30 cellular contexts compared by ENCODE assay signal in genomic region chr12:120098756-120099470, GRCh38.
"Had no signal": no experiment of that assay in that cellular context is flagged by ENCODE, and none has a peak within 500 bp of the region (broad histone marks: within the 10 kb centered on the region; RNA-seq: fewer than 3 reads in every experiment).

No MANE protein-coding gene starts in this region.

- H3K4me3 Mint-ChIP-seq: activated B cell treated with CpG ODN at 0.5 μM for 24 hours; activated CD8-positive, alpha-beta T cell treated with anti-CD3 and anti-CD28 coated beads for 36 hours; activated naive CD4-positive, alpha-beta T cell treated with anti-CD3 and anti-CD28 coated beads, Interleukin-2, amount 10 ng/mL, durations not matched to agents 7 days and 5 days; activated naive CD8-positive, alpha-beta T cell treated with anti-CD3 and anti-CD28 coated beads, Interleukin-2, amount 10 ng/mL, durations not matched to agents 7 days and 5 days; activated T-cell treated with anti-CD3 and anti-CD28 coated beads, Interleukin-2, amount 50 U/mL, for 72 hours; endodermal cell; T-cell; T-helper 1 cell treated with Interleukin-12 subunit alpha and Interleukin-12 subunit beta and Interleukin-4 antibody, amounts not matched to agents 30 μg/mL and 1 μg/mL, for 36 hours; T-helper 2 cell treated with Interferon-gamma antibody and Interleukin-4, amounts not matched to agents 5 μg/mL and 100 μg/mL, for 36 hours had no signal

- H3K27me3 Mint-ChIP-seq: activated B cell treated with CpG ODN at 0.5 μM for 24 hours; activated CD8-positive, alpha-beta T cell treated with anti-CD3 and anti-CD28 coated beads for 36 hours; activated naive CD4-positive, alpha-beta T cell treated with anti-CD3 and anti-CD28 coated beads, Interleukin-2, amount 10 ng/mL, durations not matched to agents 7 days and 5 days; activated naive CD8-positive, alpha-beta T cell treated with anti-CD3 and anti-CD28 coated beads, Interleukin-2, amount 10 ng/mL, durations not matched to agents 7 days and 5 days; T-cell had no signal

- H3K27ac ChIP-seq: body of pancreas, colonic mucosa, WERI-Rb-1 had no signal

- H3K36me3 Mint-ChIP-seq: activated naive CD4-positive, alpha-beta T cell treated with anti-CD3 and anti-CD28 coated beads, Interleukin-2, amount 50 U/mL, for 72 hours had no signal

- H3K9me3 Mint-ChIP-seq: activated B cell treated with CpG ODN at 0.5 μM for 24 hours; activated CD8-positive, alpha-beta T cell treated with anti-CD3 and anti-CD28 coated beads for 36 hours; activated naive CD4-positive, alpha-beta T cell treated with anti-CD3 and anti-CD28 coated beads, Interleukin-2, amount 10 ng/mL, durations not matched to agents 7 days and 5 days; activated naive CD4-positive, alpha-beta T cell treated with anti-CD3 and anti-CD28 coated beads, Interleukin-2, amount 50 U/mL, for 72 hours; activated naive CD8-positive, alpha-beta T cell treated with anti-CD3 and anti-CD28 coated beads, Interleukin-2, amount 10 ng/mL, durations not matched to agents 7 days and 5 days; activated T-cell treated with anti-CD3 and anti-CD28 coated beads, Interleukin-2, amount 50 U/mL, for 72 hours; endodermal cell; T-cell; T-helper 1 cell treated with Interleukin-12 subunit alpha and Interleukin-12 subunit beta and Interleukin-4 antibody, amounts not matched to agents 30 μg/mL and 1 μg/mL, for 36 hours; T-helper 2 cell treated with Interferon-gamma antibody and Interleukin-4, amounts not matched to agents 5 μg/mL and 100 μg/mL, for 36 hours had no signal

- DNase-seq: activated B cell treated with CpG ODN at 0.5 μM for 24 hours; activated CD4-positive, alpha-beta T cell treated with anti-CD3 and anti-CD28 coated beads for 48 hours; activated CD4-positive, alpha-beta T cell treated with anti-CD3 and anti-CD28 coated beads, Interleukin-2, amount 50 U/mL, for 1 hour; activated CD4-positive, alpha-beta T cell treated with anti-CD3 and anti-CD28 coated beads, Interleukin-2, amount 50 U/mL, for 48 hours; activated CD8-positive, alpha-beta memory T cell treated with anti-CD3 and anti-CD28 coated beads for 24 hours; activated CD8-positive, alpha-beta T cell treated with anti-CD3 and anti-CD28 coated beads for 36 hours; activated gamma-delta T cell; activated naive CD4-positive, alpha-beta T cell; activated naive CD4-positive, alpha-beta T cell treated with anti-CD3 and anti-CD28 coated beads, Interleukin-2, amount 10 ng/mL, durations not matched to agents 7 days and 5 days; activated naive CD8-positive, alpha-beta T cell treated with anti-CD3 and anti-CD28 coated beads, Interleukin-2, amount 10 ng/mL, durations not matched to agents 7 days and 5 days; activated T-cell treated with anti-CD3 and anti-CD28 coated beads, Interleukin-2, amount 50 U/mL, for 72 hours; amniotic stem cell; aorta; body of pancreas; caudate nucleus; cerebellar nuclear complex; colonic mucosa; dorsolateral prefrontal cortex; effector memory CD4-positive, alpha-beta T cell; endodermal cell; foreskin fibroblast; head of caudate nucleus; T-cell; T1000; WERI-Rb-1 had no signal

- H3K27ac Mint-ChIP-seq: activated B cell treated with CpG ODN at 0.5 μM for 24 hours; activated naive CD4-positive, alpha-beta T cell treated with anti-CD3 and anti-CD28 coated beads, Interleukin-2, amount 10 ng/mL, durations not matched to agents 7 days and 5 days; activated naive CD8-positive, alpha-beta T cell treated with anti-CD3 and anti-CD28 coated beads, Interleukin-2, amount 10 ng/mL, durations not matched to agents 7 days and 5 days; activated T-cell treated with anti-CD3 and anti-CD28 coated beads, Interleukin-2, amount 50 U/mL, for 72 hours; endodermal cell; T-helper 1 cell treated with Interleukin-12 subunit alpha and Interleukin-12 subunit beta and Interleukin-4 antibody, amounts not matched to agents 30 μg/mL and 1 μg/mL, for 36 hours; T-helper 2 cell treated with Interferon-gamma antibody and Interleukin-4, amounts not matched to agents 5 μg/mL and 100 μg/mL, for 36 hours had no signal

- ATAC-seq: activated CD4-positive, CD25-positive, alpha-beta regulatory T cell treated with anti-CD3 and anti-CD28 coated beads, Interleukin-2, amount 50 U/mL, for 24 hours; activated CD8-positive, alpha-beta T cell treated with anti-CD3 and anti-CD28 coated beads for 36 hours; activated naive CD4-positive, alpha-beta T cell treated with anti-CD3 and anti-CD28 coated beads, Interleukin-2, amount 50 U/mL, for 72 hours; activated T-cell treated with anti-CD3 and anti-CD28 coated beads, Interleukin-2, amount 50 U/mL, for 72 hours; body of pancreas; esophagus mucosa; T-cell had no signal
